Comparison of ENCODE assay signal across 8 cellular contexts in genomic region chr13:52449323-52450011, GRCh38. TPM values are rescaled to one million over a fixed set of nuclear protein-coding genes. Genes with fewer than 3 reads are reported as not detected.
DNase-seq lines count a peak whose midpoint lies in the region; ATAC-seq and TF ChIP-seq lines count a peak whose summit lies in the region.

No MANE protein-coding gene starts in this region.

- no peaks in the 10 kb centered on the region for H3K36me3 ChIP-seq in Caco-2 (ENCODE audit: control insufficient read depth, insufficient read depth, low read length)
- peaks cover 13% of the 10 kb centered on the region; the same call in 1 of the 2 replicates for H3K36me3 ChIP-seq in HUES64 (ENCODE audit: insufficient read depth, low read length)
- no peaks in the 10 kb centered on the region for H3K36me3 ChIP-seq in body of pancreas (replicated peaks in 1 of 2; ENCODE audit: insufficient read depth in 1 of 2, low read depth in 2 of 2)
- no peaks in the 10 kb centered on the region for H3K36me3 ChIP-seq in lower lobe of right lung
- H3K36me3 ChIP-seq in urinary bladder (ENCODE audit: insufficient read depth) = no peaks in the 10 kb centered on the region

- H3K9me3 ChIP-seq in Caco-2 (no peaks in the 10 kb centered on the region), HUES64 (ENCODE audit: insufficient read depth, low read depth, low read length) (no peaks in the 10 kb centered on the region), body of pancreas (no peaks in the 10 kb centered on the region), lower lobe of right lung (no peaks in the 10 kb centered on the region)

- H3K4me3 Mint-ChIP-seq in Caco-2 (ENCODE audit: unreplicated experiment) = peak overlapping the region; percentile 83

- DNase-seq in Caco-2 = no peak
- no peak for DNase-seq in body of pancreas
- no peak for DNase-seq in lower lobe of right lung
- DNase-seq in LoVo (ENCODE audit: low spot score) = no peak
- no peak for DNase-seq in HEK293T (ENCODE audit: extremely low spot score)

- CTCF ChIA-PET in Caco-2 (lab: Charles Lee) = interaction anchor here (0.9 to 1.9 kb wide), 7 partner anchors 21 to 360 kb away, joined by 3 to 23 read pairs (median 4); partner anchors contain the start of gene SUGT1
- CTCF ChIA-PET in HEK293T (lab: Yijun Ruan, JAX) = interaction anchor here (0.9 to 1.8 kb wide), 4 partner anchors 11 to 106 kb away, joined by 3 to 11 read pairs (median 6); partner anchors contain the start of gene THSD1

- H3K9me3 Mint-ChIP-seq in Caco-2 (ENCODE audit: unreplicated experiment) = no peaks in the 10 kb centered on the region

- no peak for TF ChIP-seq POLR2A in body of pancreas (IDR thresholded peaks at IDR 0.05)

- intact Hi-C loops in Caco-2 (cut with micrococcal nuclease; ENCODE audit: unreplicated experiment) = loop anchor here (1.0 to 10.0 kb wide), 6 partner anchors 21 to 645 kb away; partner anchors contain the start of genes DHRS12 and NEK3
- intact Hi-C loops in body of pancreas (cut with DNase I) = no loop called here
- intact Hi-C loops in lower lobe of right lung (cut with DNase I) = no loop called here

- peak overlapping the region; percentile 94 for H3K9ac ChIP-seq in HUES64 (ENCODE audit: low read depth, low read length)

- peaks cover 18% of the 10 kb centered on the region for H3K4me1 Mint-ChIP-seq in Caco-2 (ENCODE audit: low read depth, unreplicated experiment)

- TF ChIP-seq CTCF in Caco-2 (IDR thresholded peaks at IDR 0.05; ENCODE audit: insufficient read depth in 1 of 2, low read depth in 1 of 2, low read length in 1 of 2, severe bottlenecking in 1 of 2, unreplicated experiment in 1 of 2) = no peak
- TF ChIP-seq CTCF in body of pancreas (IDR thresholded peaks at IDR 0.05) = no peak
- TF ChIP-seq CTCF in lower lobe of right lung (IDR thresholded peaks at IDR 0.05) = no peak

- ATAC-seq in body of pancreas = no peak
- ATAC-seq in lower lobe of right lung = no peak
- ATAC-seq in HG02571 (IDR thresholded peaks at IDR 0.05; ENCODE audit: unreplicated experiment) = no peak

- peak overlapping the region; percentile 89 for H3K4me3 ChIP-seq in Caco-2 (ENCODE audit: low read depth, low read length)
- H3K4me3 ChIP-seq in HUES64 (ENCODE audit: low read length) = peak overlapping the region; percentile 91
- H3K4me3 ChIP-seq in body of pancreas = peak overlapping the region; percentile 48 to 80
- H3K4me3 ChIP-seq in lower lobe of right lung = peak overlapping the region; percentile 81
- peak overlapping the region; percentile 88 for H3K4me3 ChIP-seq in urinary bladder (ENCODE audit: low read depth, low read length)

- H3K36me3 Mint-ChIP-seq in Caco-2 (ENCODE audit: insufficient read depth, unreplicated experiment) = no peaks in the 10 kb centered on the region

- H3K27me3 Mint-ChIP-seq in Caco-2 (ENCODE audit: insufficient read depth, unreplicated experiment) = no peaks in the 10 kb centered on the region

- WGBS in HUES64 = 11% methylated on average over 10 of the region's 11 CpGs
- WGBS in body of pancreas, 2 donors = 9 to 11% methylated on average over 11 of the region's 11 CpGs
- WGBS in urinary bladder = 14% methylated on average over 11 of the region's 11 CpGs

- POLR2A ChIA-PET in Caco-2 (lab: Charles Lee) = interaction anchor here (0.7 kb wide), 1 partner anchor 57 kb away, joined by 3 read pairs; no protein-coding TSS in a partner anchor
- POLR2A ChIA-PET in HEK293T (lab: Yijun Ruan, JAX) = interaction anchor here (1.5 kb wide), 1 partner anchor 255 kb away, joined by 5 read pairs; no protein-coding TSS in a partner anchor

- BruUV-seq in Caco-2 (replicated peaks; lab: Mats Ljungman, UMichigan) = TSS peak; percentile 45

- peak overlapping the region; percentile 69 for H3K27ac Mint-ChIP-seq in Caco-2 (ENCODE audit: unreplicated experiment)

- no peaks in the 10 kb centered on the region for H3K27me3 ChIP-seq in Caco-2 (replicated peaks; ENCODE audit: control insufficient read depth, insufficient read depth, low read length)
- no peaks in the 10 kb centered on the region for H3K27me3 ChIP-seq in HUES64 (ENCODE audit: insufficient read depth, low read length)
- no peaks in the 10 kb centered on the region for H3K27me3 ChIP-seq in body of pancreas
- no peaks in the 10 kb centered on the region for H3K27me3 ChIP-seq in lower lobe of right lung (ENCODE audit: low read depth)

- peak overlapping the region; percentile 80; the same call in 1 of the 2 replicates for H3K27ac ChIP-seq in HUES64 (ENCODE audit: low read depth, low read length)
- peak overlapping the region; percentile 92 to 97 (median 96) for H3K27ac ChIP-seq in body of pancreas
- peak overlapping the region; percentile 100 for H3K27ac ChIP-seq in lower lobe of right lung
- H3K27ac ChIP-seq in urinary bladder (ENCODE audit: low read depth) = peak overlapping the region; percentile 98

- H3K4me1 ChIP-seq in Caco-2 (no peaks in the 10 kb centered on the region; the same call in 1 of the 2 replicates), HUES64 (ENCODE audit: insufficient read depth, low read length) (peaks cover 15% of the 10 kb centered on the region), body of pancreas (peaks cover 34% of the 10 kb centered on the region), lower lobe of right lung (peaks cover 38% of the 10 kb centered on the region), urinary bladder (ENCODE audit: insufficient read depth) (no peaks in the 10 kb centered on the region)

TF ChIP-seq in HEK293T, 16 proteins besides CTCF, POLR2A, EP300 and RAD21:
- TF ChIP-seq FOXM1 (IDR thresholded peaks at IDR 0.05; ENCODE audit: borderline replicate concordance) = no peak
- TF ChIP-seq NFRKB (IDR thresholded peaks at IDR 0.05) = no peak
- no peak for TF ChIP-seq HDGF (IDR thresholded peaks at IDR 0.05; ENCODE audit: borderline replicate concordance)
- TF ChIP-seq ELF4 (IDR thresholded peaks at IDR 0.05) = no peak
- TF ChIP-seq PKNOX1 (IDR thresholded peaks at IDR 0.05) = no peak
- TF ChIP-seq LEF1 (IDR thresholded peaks at IDR 0.05; ENCODE audit: borderline replicate concordance) = no peak
- TF ChIP-seq BHLHE40 (IDR thresholded peaks at IDR 0.05; ENCODE audit: borderline replicate concordance) = no peak
- TF ChIP-seq SP1 (IDR thresholded peaks at IDR 0.05) = no peak
- TF ChIP-seq FOXK2 (IDR thresholded peaks at IDR 0.05) = no peak
- TF ChIP-seq ARNT (IDR thresholded peaks at IDR 0.05) = no peak
- no peak for TF ChIP-seq L3MBTL2 (conservative IDR thresholded peaks at IDR 0.05)
- TF ChIP-seq TARDBP (IDR thresholded peaks at IDR 0.05) = no peak
- no peak for TF ChIP-seq FOXA1 (IDR thresholded peaks at IDR 0.05)
TF ChIP-seq in HEK293T: peak in this region for 0.

RNA-seq across cellular contexts. Expression of gene VPS36, which starts 1.0 kb away (rescaled TPM):
- total RNA-seq in Caco-2 (2022) = 40.9 and 48.4 TPM in 2 replicates
- 15.9 TPM for polyA plus RNA-seq in HUES64 (2013, experiment 1 of 2)
- polyA plus RNA-seq in HUES64 (2013, experiment 2 of 2) = 15.0 TPM
- total RNA-seq in body of pancreas = 10 to 100 TPM; 35.3 to 44.6 TPM
- 45.0 TPM for total RNA-seq in lower lobe of right lung
- total RNA-seq in urinary bladder = 118 TPM
- polyA plus RNA-seq in urinary bladder = 29.3 TPM

RNA-seq across cellular contexts. Expression of gene CKAP2, which starts 5.8 kb away (rescaled TPM):
- total RNA-seq in Caco-2 (2022) (62.4 and 68.9 TPM in 2 replicates), body of pancreas (1 to 10 TPM; 5.2 to 5.9 TPM), lower lobe of right lung (10.4 TPM), urinary bladder (42.1 TPM)
- 66.5 TPM for polyA plus RNA-seq in HUES64 (2013, experiment 1 of 2)
- 85.7 TPM for polyA plus RNA-seq in HUES64 (2013, experiment 2 of 2)
- 4.2 TPM for polyA plus RNA-seq in urinary bladder

RNA-seq across cellular contexts. Expression of gene THSD1, which starts 43.5 kb away (rescaled TPM):
- total RNA-seq in Caco-2 (2022) = 0.11 and 0.16 TPM in 2 replicates
- polyA plus RNA-seq in HUES64 (2013, experiment 1 of 2) = 0.10 TPM
- polyA plus RNA-seq in HUES64 (2013, experiment 2 of 2) = not detected
- total RNA-seq in body of pancreas = 1 to 10 TPM; 1.3 TPM
- 14.9 TPM for total RNA-seq in lower lobe of right lung
- total RNA-seq in urinary bladder = 15.1 TPM
- 7.3 TPM for polyA plus RNA-seq in urinary bladder
